ENCODE assay signal across 8 cellular contexts in genomic region chr5:177023247-177023703, GRCh38. TPM values are rescaled to one million over a fixed set of nuclear protein-coding genes. Genes with fewer than 3 reads are reported as not detected.
A peak's percentile ranks its signal among the peaks of the same experiment; 100 is the strongest.
DNase-seq lines count a peak whose midpoint lies in the region; ATAC-seq and TF ChIP-seq lines count a peak whose summit lies in the region.

No MANE protein-coding gene starts in this region.

- H3K36me3 Mint-ChIP-seq in CD4-positive, alpha-beta memory T cell, result peaks cover 7 to 28% of the 10 kb centered on the region in 2 donors

- peak overlapping the region; percentile 94 to 99 (median 98) for H3K27ac Mint-ChIP-seq in CD4-positive, alpha-beta memory T cell

- no peak for TF ChIP-seq CTCF in mammary epithelial cell (conservative IDR thresholded peaks at IDR 0.05 in 1 of 2, IDR thresholded peaks at IDR 0.05 in 1 of 2; ENCODE audit: extremely low read depth in 1 of 2, insufficient read depth in 1 of 2, low read depth in 1 of 2, low read length in 2 of 2)

- peaks cover 29 to 45% (median 37%) of the 10 kb centered on the region in 4 donors for H3K4me1 Mint-ChIP-seq in CD4-positive, alpha-beta memory T cell

- peak overlapping the region; percentile 91 for H3K27ac ChIP-seq in CD4-positive, alpha-beta memory T cell (ENCODE audit: low read depth, low read length)
- H3K27ac ChIP-seq in mammary epithelial cell (ENCODE audit: insufficient read depth, low read depth, low read length), result peak overlapping the region; percentile 54
- H3K27ac ChIP-seq in layer of hippocampus (ENCODE audit: low read depth, low read length), result peak overlapping the region; percentile 77
- H3K27ac ChIP-seq in temporal lobe (ENCODE audit: low read depth, low read length), result peak overlapping the region; percentile 76

- H3K79me2 ChIP-seq in mammary epithelial cell (ENCODE audit: insufficient read depth, low read length), result peaks cover 49% of the 10 kb centered on the region

- no peaks in the 10 kb centered on the region for H3K27me3 Mint-ChIP-seq in CD4-positive, alpha-beta memory T cell

- peak overlapping the region; percentile 91 to 99 (median 98) for H3K4me3 Mint-ChIP-seq in CD4-positive, alpha-beta memory T cell

- intact Hi-C loops in CD4-positive, alpha-beta memory T cell (cut with micrococcal nuclease), result no loop called here
- intact Hi-C loops in mammary epithelial cell (cut with micrococcal nuclease), result no loop called here

- 31% methylated on average over 7 of the region's 7 CpGs for WGBS in mammary epithelial cell (ENCODE audit: low coverage, missing lambda C conversion rate)

- H2AFZ ChIP-seq in mammary epithelial cell (ENCODE audit: low read depth, low read length), result peak overlapping the region; percentile 98

- in situ Hi-C loops in mammary epithelial cell (cut with MboI; ENCODE audit: low sequenced_read_pairs in 2 of 2), result no loop called here
- in situ Hi-C loops in KBM-7 (cut with MboI; ENCODE audit: low pct_unique_long_range_greater_than_20kb, low sequenced_read_pairs), result no loop called here

- no peaks in the 10 kb centered on the region for H3K27me3 ChIP-seq in CD4-positive, alpha-beta memory T cell (ENCODE audit: insufficient read depth, low read length)
- H3K27me3 ChIP-seq in NT2/D1 (ENCODE audit: insufficient read depth, insufficient read length) (no peaks in the 10 kb centered on the region), mammary epithelial cell (ENCODE audit: insufficient read depth, low read length) (no peaks in the 10 kb centered on the region), layer of hippocampus (ENCODE audit: control insufficient read depth, insufficient read depth, low read length) (no peaks in the 10 kb centered on the region)

- H3K4me3 ChIP-seq in CD4-positive, alpha-beta memory T cell (ENCODE audit: low read length in 2 of 2), result peak overlapping the region; percentile 74 to 86
- H3K4me3 ChIP-seq in NT2/D1 (ENCODE audit: insufficient read length, low read depth) (peak overlapping the region; percentile 82), mammary epithelial cell (replicated peaks in 1 of 3; ENCODE audit: insufficient read depth in 1 of 3, low read depth in 2 of 3, low read length in 3 of 3) (peak overlapping the region; percentile 85 to 98 (median 90))

- no TSS peak for BruUV-seq in mammary epithelial cell (replicated peaks; lab: Mats Ljungman, UMichigan)

- H3K9me3 ChIP-seq in CD4-positive, alpha-beta memory T cell (ENCODE audit: control insufficient read depth in 1 of 2, low read length in 2 of 2), result no peaks in the 10 kb centered on the region
- H3K9me3 ChIP-seq in NT2/D1 (ENCODE audit: insufficient read depth, low read length), result no peaks in the 10 kb centered on the region
- no peaks in the 10 kb centered on the region for H3K9me3 ChIP-seq in mammary epithelial cell (replicated peaks; ENCODE audit: insufficient read depth, low read length)

- H4K20me1 ChIP-seq in mammary epithelial cell (ENCODE audit: insufficient read depth, low read length), result no peaks in the 10 kb centered on the region

- dilution Hi-C loops in mammary epithelial cell (cut with HindIII; ENCODE audit: low sequenced_read_pairs), result loop anchor here (5.0 kb wide), 1 partner anchor 49 kb away; no protein-coding TSS in a partner anchor

- H3K4me1 ChIP-seq in CD4-positive, alpha-beta memory T cell (ENCODE audit: insufficient read depth, low read length), result peaks cover 31% of the 10 kb centered on the region
- H3K4me1 ChIP-seq in NT2/D1 (ENCODE audit: insufficient read depth, insufficient read length) (no peaks in the 10 kb centered on the region), mammary epithelial cell (ENCODE audit: insufficient read depth, low read length) (peaks cover 7% of the 10 kb centered on the region)

- peaks cover 4% of the 10 kb centered on the region for H3K36me3 ChIP-seq in CD4-positive, alpha-beta memory T cell (ENCODE audit: insufficient read depth, low read length)
- peaks cover 9% of the 10 kb centered on the region for H3K36me3 ChIP-seq in NT2/D1 (ENCODE audit: insufficient read depth, insufficient read length, low read length)
- peaks cover 1% of the 10 kb centered on the region for H3K36me3 ChIP-seq in mammary epithelial cell (ENCODE audit: insufficient read depth, low read length)

- CTCF ChIA-PET in CD4-positive, alpha-beta memory T cell (lab: Charles Lee; ENCODE audit: partially characterized antibody), result interaction anchor here (0.8 to 2.0 kb wide), 3 partner anchors 14 to 89 kb away, joined by 3 to 9 read pairs (median 3); no protein-coding TSS in a partner anchor
- CTCF ChIA-PET in mammary epithelial cell (lab: Charles Lee; ENCODE audit: low non-redundant PET), result no interaction called here

- DNase-seq in CD4-positive, alpha-beta memory T cell, result peak in 3 of 5 donors; percentile 9 to 18 (median 18)
- DNase-seq in NT2/D1 (ENCODE audit: low read depth, low spot score) (no peak), mammary epithelial cell (peak; percentile 29), KBM-7 (no peak)

- H3K4me2 ChIP-seq in mammary epithelial cell (ENCODE audit: insufficient read depth, low read depth, low read length), result peak overlapping the region; percentile 93

- ATAC-seq in GM21515 (IDR thresholded peaks at IDR 0.05; ENCODE audit: unreplicated experiment) (peak; percentile 9), HG03432 (IDR thresholded peaks at IDR 0.05; ENCODE audit: unreplicated experiment) (no peak)

- H3K9ac ChIP-seq in NT2/D1 (ENCODE audit: insufficient read length, low read depth), result peak overlapping the region; percentile 92
- H3K9ac ChIP-seq in mammary epithelial cell (ENCODE audit: insufficient read depth, low read length), result peak overlapping the region; percentile 68

- POLR2A ChIA-PET in CD4-positive, alpha-beta memory T cell (lab: Charles Lee; ENCODE audit: partially characterized antibody), result interaction anchor here (0.5 to 5.5 kb wide), 3 partner anchors 10 to 19 kb away, joined by 3 to 51 read pairs (median 3); partner anchors contain the start of gene UIMC1

- peaks cover 0 to 1% (median 0%) of the 10 kb centered on the region in 8 donors for H3K9me3 Mint-ChIP-seq in CD4-positive, alpha-beta memory T cell

RNA-seq across cellular contexts. Expression of gene ZNF346, which starts 0.8 kb away (rescaled TPM):
- total RNA-seq in CD4-positive, alpha-beta memory T cell, result 10 to 100 TPM; 24.0 to 29.1 TPM
- 10 to 100 TPM in 1 of 2 donors, 1 to 10 TPM in 1; 7.3 to 18.9 TPM for polyA plus RNA-seq in CD4-positive, alpha-beta memory T cell
- total RNA-seq in mammary epithelial cell (10 to 100 TPM; 16.0 to 16.9 TPM), temporal lobe (26.6 TPM)
- 14.4 TPM for polyA plus RNA-seq in mammary epithelial cell
- polyA minus RNA-seq in mammary epithelial cell, result 6.7 TPM

RNA-seq across cellular contexts. Expression of gene UIMC1, which starts 16.7 kb away (rescaled TPM):
- 10 to 100 TPM; 57.1 to 61.7 TPM for total RNA-seq in CD4-positive, alpha-beta memory T cell
- 10 to 100 TPM; 16.7 to 25.3 TPM for polyA plus RNA-seq in CD4-positive, alpha-beta memory T cell
- 10 to 100 TPM; 24.8 to 47.0 TPM for total RNA-seq in mammary epithelial cell
- 16.5 TPM for polyA plus RNA-seq in mammary epithelial cell
- 41.6 TPM for polyA minus RNA-seq in mammary epithelial cell
- total RNA-seq in temporal lobe, result 47.9 TPM

Comparison
In these comparisons a context has a peak if more than half of its experiments do, and no peak if none do; other contexts are left out.
1. DNase-seq: peak in CD4-positive, alpha-beta memory T cell (3 of 5) and mammary epithelial cell (single experiment); none in NT2/D1 (single experiment) and KBM-7 (single experiment).
2. Peak in every context shown above with its lines, with median percentiles within 50 percentile points of each other: H3K27ac ChIP-seq and H3K4me3 ChIP-seq.